Comparison of ENCODE assay signal across 8 cellular contexts in the genomic region with DNA sequence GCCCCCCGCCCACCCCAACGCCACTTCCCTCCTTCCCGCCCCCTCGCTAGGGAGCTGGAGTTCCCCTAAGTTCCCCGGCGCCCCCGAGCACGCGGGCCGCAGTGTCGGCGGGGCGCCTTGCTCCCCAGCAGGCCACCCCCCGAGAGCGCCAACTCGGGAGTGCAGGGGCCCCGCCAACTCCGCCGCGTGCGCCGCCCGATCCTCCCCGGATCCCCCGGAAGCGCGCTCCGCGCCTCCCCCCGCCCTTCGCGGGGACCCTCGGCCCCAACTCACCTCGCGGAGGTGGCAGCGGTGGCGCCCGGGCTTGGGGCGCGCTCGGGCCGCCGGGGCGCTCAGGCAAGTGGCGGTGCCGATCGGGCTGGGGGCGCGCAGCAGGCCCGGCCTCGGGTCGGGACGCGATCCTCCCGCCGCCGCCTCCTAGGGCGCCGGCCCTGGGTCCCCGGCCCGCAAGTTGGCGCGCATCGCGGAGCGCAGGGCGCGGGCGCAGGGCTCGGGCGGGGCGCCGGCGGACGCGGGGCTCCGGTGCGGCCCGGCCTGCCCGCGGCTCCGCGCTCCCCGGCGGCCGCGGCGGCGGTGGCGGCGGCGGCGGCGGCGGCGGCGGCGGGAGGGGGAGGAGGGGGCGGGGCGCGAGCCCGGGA. TPM values are rescaled to one million over a fixed set of nuclear protein-coding genes. Genes with fewer than 3 reads are reported as not detected.
DNase-seq lines count a peak whose midpoint lies in the region; ATAC-seq, FAIRE-seq and TF ChIP-seq lines count a peak whose summit lies in the region.

A gene (minus strand): TSS at position 578 of the 638 bp plus-strand sequence. CDS start 72,361 bp downstream, outside the sequence.

- POLR2A ChIA-PET in SK-N-SH (lab: Yijun Ruan, JAX): interaction anchor here (0.5 to 1.5 kb wide), 4 partner anchors 23 to 44 kb away, joined by 3 to 6 read pairs (median 4); no protein-coding TSS in a partner anchor

- peaks cover 3 to 7% of the 10 kb centered on the region in 2 experiments for H3K36me3 ChIP-seq in SK-N-SH (replicated peaks in 1 of 2; ENCODE audit: control insufficient read depth in 1 of 2, insufficient read depth in 2 of 2, low read length in 1 of 2)
- no peaks in the 10 kb centered on the region for H3K36me3 ChIP-seq in adipocyte (ENCODE audit: control insufficient read depth, insufficient read depth, low read length, severe bottlenecking)

- CTCF ChIA-PET in SK-N-SH (lab: Yijun Ruan, JAX): interaction anchor here (0.7 to 1.3 kb wide), 7 partner anchors 16 to 530 kb away, joined by 3 to 4 read pairs (median 3); no protein-coding TSS in a partner anchor

- peak within 1 kb of the TSS; percentile 95 for H2AFZ ChIP-seq in SK-N-SH (ENCODE audit: low read depth)

- peak; percentile 24 for ATAC-seq in HG03025 (IDR thresholded peaks at IDR 0.05; ENCODE audit: low FRiP score, unreplicated experiment)

- no peaks in the 10 kb centered on the region for H3K27me3 ChIP-seq in SK-N-SH (ENCODE audit: insufficient read depth)
- no peaks in the 10 kb centered on the region for H3K27me3 ChIP-seq in adipocyte (replicated peaks; ENCODE audit: control insufficient read depth, insufficient read depth, low read length)

- H3K4me3 ChIP-seq in SK-N-SH (ENCODE audit: low read depth in 2 of 2, low read length in 1 of 2) (peak within 1 kb of the TSS; percentile 84 to 89), adipocyte (ENCODE audit: low read length) (peak within 1 kb of the TSS; percentile 84), skin epidermis (peak within 1 kb of the TSS; percentile 72 to 99 (median 94))

- H3K27ac ChIP-seq in SK-N-SH (ENCODE audit: low read depth in 2 of 2, low read length in 1 of 2) (peak within 1 kb of the TSS; percentile 90 to 98), skin epidermis (peak within 1 kb of the TSS; percentile 86 to 99 (median 97))

- peaks cover 5% of the 10 kb centered on the region for H3F3A ChIP-seq in SK-N-SH (replicated peaks; ENCODE audit: insufficient read depth)

- TF ChIP-seq RAD21 in SK-N-SH (IDR thresholded peaks at IDR 0.05; ENCODE audit: low read length): no peak

- H3K4me1 ChIP-seq in SK-N-SH (ENCODE audit: control insufficient read depth in 1 of 2, insufficient read depth in 2 of 2, low read depth in 1 of 2, low read length in 1 of 2) (peaks cover 14 to 44% of the 10 kb centered on the region in 2 experiments), adipocyte (ENCODE audit: control insufficient read depth, insufficient read depth, low read length) (peaks cover 17% of the 10 kb centered on the region)

- peak; percentile 41 for DNase-seq in NCI-H1436 (lab: John Stamatoyannopoulos, UW)
- DNase-seq in NCI-H1436 treated with DMSO at 0.1 percent for 48 hours (lab: John Stamatoyannopoulos, UW): no peak
- DNase-seq in SK-N-SH: peak; percentile 81
- peak; percentile 55 for DNase-seq in adipocyte (ENCODE audit: low read depth)
- peak; percentile 46 for DNase-seq in hepatic stellate cell (ENCODE audit: low spot score)
- DNase-seq in HTR-8/SVneo (ENCODE audit: insufficient read length, low spot score): no peak

- FAIRE-seq in HTR-8/SVneo (lab: Jason Lieb, UNC): no peak

- H3K9me2 ChIP-seq in SK-N-SH: no peaks in the 10 kb centered on the region

- H3K9me3 ChIP-seq in SK-N-SH (no peaks in the 10 kb centered on the region), adipocyte (ENCODE audit: control insufficient read depth, low read length) (no peaks in the 10 kb centered on the region)

- 3% methylated on average over 11 of the region's 102 CpGs for WGBS in SK-N-SH (ENCODE audit: low lambda C conversion rate)

- peaks cover 42% of the 10 kb centered on the region for H4K20me1 ChIP-seq in SK-N-SH (ENCODE audit: insufficient read depth)

- H3K4me2 ChIP-seq in SK-N-SH: peak within 1 kb of the TSS; percentile 93

- no peak for TF ChIP-seq CTCF in SK-N-SH (IDR thresholded peaks at IDR 0.05)

- H3K9ac ChIP-seq in SK-N-SH (peak within 1 kb of the TSS; percentile 94), adipocyte (ENCODE audit: low read length) (peak within 1 kb of the TSS; percentile 88)

- TF ChIP-seq EP300 in SK-N-SH (IDR thresholded peaks at IDR 0.05; ENCODE audit: borderline replicate concordance in 1 of 2, low read depth in 1 of 2, low read length in 1 of 2): no peak

- peaks cover 48% of the 10 kb centered on the region for H3K79me2 ChIP-seq in SK-N-SH (ENCODE audit: insufficient read depth)

TF ChIP-seq in SK-N-SH, 30 proteins besides CTCF, POLR2A, EP300 and RAD21:
- no peak for TF ChIP-seq RXRA (IDR thresholded peaks at IDR 0.05; ENCODE audit: borderline replicate concordance, low read depth)
- no peak for TF ChIP-seq GATA2 (CRISPR knock-in tag; IDR thresholded peaks at IDR 0.05)
- TF ChIP-seq FOXJ3 (CRISPR knock-in tag; IDR thresholded peaks at IDR 0.05): no peak
- TF ChIP-seq, protein P1, sequence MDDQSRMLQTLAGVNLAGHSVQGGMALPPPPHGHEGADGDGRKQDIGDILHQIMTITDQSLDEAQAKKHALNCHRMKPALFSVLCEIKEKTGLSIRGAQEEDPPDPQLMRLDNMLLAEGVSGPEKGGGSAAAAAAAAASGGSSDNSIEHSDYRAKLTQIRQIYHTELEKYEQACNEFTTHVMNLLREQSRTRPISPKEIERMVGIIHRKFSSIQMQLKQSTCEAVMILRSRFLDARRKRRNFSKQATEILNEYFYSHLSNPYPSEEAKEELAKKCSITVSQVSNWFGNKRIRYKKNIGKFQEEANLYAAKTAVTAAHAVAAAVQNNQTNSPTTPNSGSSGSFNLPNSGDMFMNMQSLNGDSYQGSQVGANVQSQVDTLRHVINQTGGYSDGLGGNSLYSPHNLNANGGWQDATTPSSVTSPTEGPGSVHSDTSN (IDR thresholded peaks at IDR 0.05): no peak
- TF ChIP-seq, protein P2, sequence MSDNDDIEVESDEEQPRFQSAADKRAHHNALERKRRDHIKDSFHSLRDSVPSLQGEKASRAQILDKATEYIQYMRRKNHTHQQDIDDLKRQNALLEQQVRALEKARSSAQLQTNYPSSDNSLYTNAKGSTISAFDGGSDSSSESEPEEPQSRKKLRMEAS (IDR thresholded peaks at IDR 0.05; ENCODE audit: low read depth): no peak
- no peak for TF ChIP-seq NRF1 (IDR thresholded peaks at IDR 0.05; ENCODE audit: low read depth, low read length)
- no peak for TF ChIP-seq CHD2 (IDR thresholded peaks at IDR 0.05; ENCODE audit: low read length, partially characterized antibody)
- TF ChIP-seq JUND (IDR thresholded peaks at IDR 0.05): no peak
- no peak for TF ChIP-seq FOSL2 (IDR thresholded peaks at IDR 0.05; ENCODE audit: borderline replicate concordance, low read depth)
- no peak for TF ChIP-seq SIN3A (IDR thresholded peaks at IDR 0.05; ENCODE audit: borderline replicate concordance, low read depth, low read length)
- TF ChIP-seq RFX5 (IDR thresholded peaks at IDR 0.05; ENCODE audit: low read length): no peak
- TF ChIP-seq NFIC (IDR thresholded peaks at IDR 0.05; ENCODE audit: borderline replicate concordance): no peak
- no peak for TF ChIP-seq YY1 (IDR thresholded peaks at IDR 0.05; ENCODE audit: low read depth)
- no peak for TF ChIP-seq ELF1 (IDR thresholded peaks at IDR 0.05)

RNA-seq across cellular contexts. Expression of the gene that starts here (rescaled TPM):
- 9.1 and 19.0 TPM in 2 replicates for polyA plus RNA-seq in SK-N-SH (2012; rRNA removed)
- polyA plus RNA-seq in SK-N-SH (2012; cell fraction: cytosol; rRNA removed): 14.3 and 16.0 TPM in 2 replicates
- 61.3 and 99.7 TPM in 2 replicates for polyA plus RNA-seq in SK-N-SH (2012; cell fraction: nucleus; rRNA removed)

Comparison
In these comparisons a context has a peak if more than half of its experiments do, and no peak if none do; other contexts are left out.
1. DNase-seq: peak in NCI-H1436 (single experiment), SK-N-SH (single experiment), adipocyte (single experiment) and hepatic stellate cell (single experiment); none in NCI-H1436 treated with DMSO at 0.1 percent for 48 hours (single experiment) and HTR-8/SVneo (single experiment).
2. Peak in every context shown above with its lines, with median percentiles within 50 percentile points of each other: H3K4me3 ChIP-seq.